In the genomic region with DNA sequence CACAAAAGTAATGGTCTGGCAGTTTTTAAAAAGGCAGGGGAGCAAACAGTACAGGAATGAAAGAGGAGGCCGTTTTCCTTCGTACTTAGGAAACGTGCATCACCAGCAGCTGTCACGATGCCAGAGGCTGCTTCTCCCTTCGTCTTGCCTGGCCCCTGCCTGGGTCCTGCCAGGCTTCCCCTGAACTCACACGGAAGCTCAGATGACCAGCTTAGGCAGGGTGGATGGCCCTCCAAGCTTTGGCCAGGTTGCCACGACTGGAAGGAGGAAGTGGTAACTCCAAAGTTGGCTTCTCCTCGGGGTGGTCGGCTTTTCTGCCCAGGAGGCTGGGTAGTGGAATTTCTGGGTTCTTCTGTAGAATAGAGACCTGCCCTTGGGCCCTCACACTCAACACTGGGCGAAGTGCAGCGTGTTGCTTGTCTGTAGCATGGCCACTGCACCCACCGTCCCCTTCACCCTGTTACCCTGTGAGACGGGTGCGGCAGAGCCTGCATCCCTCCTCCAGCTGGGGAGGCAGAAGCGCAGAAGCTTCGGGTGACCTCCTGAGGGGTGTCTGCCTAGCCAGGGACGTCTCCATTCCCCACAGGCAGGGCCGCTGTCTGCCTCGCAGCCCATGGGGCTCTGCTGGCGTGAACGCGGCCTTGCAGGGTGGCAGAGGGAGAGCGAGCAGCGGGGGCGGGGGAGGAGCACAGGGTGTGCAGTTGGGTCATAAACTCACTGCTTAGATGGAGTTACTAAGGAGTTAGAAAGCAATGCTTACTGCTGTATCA, we compare ENCODE assay signal across 3 cellular contexts.
TF ChIP-seq lines count a peak whose summit lies in the region.

No MANE protein-coding gene starts in this region.

TF ChIP-seq in HepG2, 621 proteins besides CTCF, POLR2A, EP300 and RAD21:
- no peak for TF ChIP-seq SRSF1 (optimal IDR thresholded peaks at IDR 0.05; ENCODE audit: low read depth, low read length)
- TF ChIP-seq IRF1 (CRISPR knock-in tag; IDR thresholded peaks at IDR 0.05; ENCODE audit: low read depth), result no peak
- TF ChIP-seq, protein P1, sequence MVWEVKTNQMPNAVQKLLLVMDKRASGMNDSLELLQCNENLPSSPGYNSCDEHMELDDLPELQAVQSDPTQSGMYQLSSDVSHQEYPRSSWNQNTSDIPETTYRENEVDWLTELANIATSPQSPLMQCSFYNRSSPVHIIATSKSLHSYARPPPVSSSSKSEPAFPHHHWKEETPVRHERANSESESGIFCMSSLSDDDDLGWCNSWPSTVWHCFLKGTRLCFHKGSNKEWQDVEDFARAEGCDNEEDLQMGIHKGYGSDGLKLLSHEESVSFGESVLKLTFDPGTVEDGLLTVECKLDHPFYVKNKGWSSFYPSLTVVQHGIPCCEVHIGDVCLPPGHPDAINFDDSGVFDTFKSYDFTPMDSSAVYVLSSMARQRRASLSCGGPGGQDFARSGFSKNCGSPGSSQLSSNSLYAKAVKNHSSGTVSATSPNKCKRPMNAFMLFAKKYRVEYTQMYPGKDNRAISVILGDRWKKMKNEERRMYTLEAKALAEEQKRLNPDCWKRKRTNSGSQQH (CRISPR knock-in tag; IDR thresholded peaks at IDR 0.05; ENCODE audit: low read depth), result no peak
- no peak for TF ChIP-seq ZNF136 (CRISPR knock-in tag; IDR thresholded peaks at IDR 0.05; ENCODE audit: low read depth)
- TF ChIP-seq ZNF564 (CRISPR knock-in tag; IDR thresholded peaks at IDR 0.05), result no peak
- no peak for TF ChIP-seq PRMT3 (CRISPR knock-in tag; IDR thresholded peaks at IDR 0.05; ENCODE audit: borderline replicate concordance, low read depth)
- peak; percentile 81 for TF ChIP-seq AGO2 (optimal IDR thresholded peaks at IDR 0.05; ENCODE audit: low read depth, low read length)
- TF ChIP-seq RBM22 (optimal IDR thresholded peaks at IDR 0.05; ENCODE audit: low read length), result peak; percentile 29

TF ChIP-seq in H1, 55 proteins besides CTCF, POLR2A, EP300 and RAD21:
- no peak for TF ChIP-seq JUN (IDR thresholded peaks at IDR 0.05; ENCODE audit: low read depth, low read length)
- TF ChIP-seq SIRT6 (IDR thresholded peaks at IDR 0.05; ENCODE audit: low read length), result no peak
- no peak for TF ChIP-seq SUZ12 (IDR thresholded peaks at IDR 0.05; ENCODE audit: low read length)
- TF ChIP-seq CBX5 (IDR thresholded peaks at IDR 0.05; ENCODE audit: low read depth, low read length), result no peak
- TF ChIP-seq KDM4A (IDR thresholded peaks at IDR 0.05; ENCODE audit: low read depth, low read length, severe bottlenecking), result no peak
- TF ChIP-seq ZNF274 (IDR thresholded peaks at IDR 0.05; ENCODE audit: borderline replicate concordance, extremely low read depth, low read length), result no peak
- no peak for TF ChIP-seq HDAC2 (IDR thresholded peaks at IDR 0.05; ENCODE audit: borderline replicate concordance in 1 of 2, low read depth in 2 of 2, low read length in 2 of 2)
- no peak for TF ChIP-seq CBX8 (IDR thresholded peaks at IDR 0.05; ENCODE audit: borderline replicate concordance, low read depth, low read length)
- TF ChIP-seq NANOG (IDR thresholded peaks at IDR 0.05; ENCODE audit: insufficient read depth, low read depth, low read length, poor library complexity, severe bottlenecking), result no peak
- TF ChIP-seq CHD1 (IDR thresholded peaks at IDR 0.05; ENCODE audit: low read depth, low read length), result no peak
- no peak for TF ChIP-seq RNF2 (IDR thresholded peaks at IDR 0.05; ENCODE audit: borderline replicate concordance, low read depth, low read length, missing control alignments, poor library complexity, severe bottlenecking)
- no peak for TF ChIP-seq GTF2F1 (IDR thresholded peaks at IDR 0.05; ENCODE audit: borderline replicate concordance, low read depth, low read length)
- no peak for TF ChIP-seq BACH1 (IDR thresholded peaks at IDR 0.05; ENCODE audit: low read length)
- no peak for TF ChIP-seq TAF1 (IDR thresholded peaks at IDR 0.05; ENCODE audit: low read depth, low read length)

TF ChIP-seq in WTC11, 78 proteins besides CTCF, POLR2A, EP300 and RAD21:
- TF ChIP-seq CREB1 (CRISPR knock-in tag; IDR thresholded peaks at IDR 0.05) (no peak), RORB (CRISPR knock-in tag; IDR thresholded peaks at IDR 0.05) (no peak), IRF2 (CRISPR knock-in tag; IDR thresholded peaks at IDR 0.05; ENCODE audit: borderline replicate concordance, low read depth) (no peak), HMGA2 (CRISPR knock-in tag; IDR thresholded peaks at IDR 0.05) (no peak), ZNF121 (CRISPR knock-in tag; IDR thresholded peaks at IDR 0.05) (no peak), ATF1 (CRISPR knock-in tag; IDR thresholded peaks at IDR 0.05) (no peak), ZNF232 (CRISPR knock-in tag; IDR thresholded peaks at IDR 0.05) (no peak), GRHL2 (CRISPR knock-in tag; IDR thresholded peaks at IDR 0.05; ENCODE audit: insufficient replicate concordance, severe bottlenecking) (no peak), ATF3 (CRISPR knock-in tag; conservative IDR thresholded peaks at IDR 0.05) (no peak), FOXJ3 (CRISPR knock-in tag; IDR thresholded peaks at IDR 0.05; ENCODE audit: borderline replicate concordance) (no peak), CREM (CRISPR knock-in tag; IDR thresholded peaks at IDR 0.05) (no peak), TEAD1 (CRISPR knock-in tag; IDR thresholded peaks at IDR 0.05) (no peak), NFE2L1 (CRISPR knock-in tag; IDR thresholded peaks at IDR 0.05) (no peak), SOX15 (CRISPR knock-in tag; IDR thresholded peaks at IDR 0.05) (no peak)
- TF ChIP-seq, protein P2, sequence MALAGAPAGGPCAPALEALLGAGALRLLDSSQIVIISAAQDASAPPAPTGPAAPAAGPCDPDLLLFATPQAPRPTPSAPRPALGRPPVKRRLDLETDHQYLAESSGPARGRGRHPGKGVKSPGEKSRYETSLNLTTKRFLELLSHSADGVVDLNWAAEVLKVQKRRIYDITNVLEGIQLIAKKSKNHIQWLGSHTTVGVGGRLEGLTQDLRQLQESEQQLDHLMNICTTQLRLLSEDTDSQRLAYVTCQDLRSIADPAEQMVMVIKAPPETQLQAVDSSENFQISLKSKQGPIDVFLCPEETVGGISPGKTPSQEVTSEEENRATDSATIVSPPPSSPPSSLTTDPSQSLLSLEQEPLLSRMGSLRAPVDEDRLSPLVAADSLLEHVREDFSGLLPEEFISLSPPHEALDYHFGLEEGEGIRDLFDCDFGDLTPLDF (CRISPR knock-in tag; IDR thresholded peaks at IDR 0.05), result no peak
- TF ChIP-seq, protein P3, sequence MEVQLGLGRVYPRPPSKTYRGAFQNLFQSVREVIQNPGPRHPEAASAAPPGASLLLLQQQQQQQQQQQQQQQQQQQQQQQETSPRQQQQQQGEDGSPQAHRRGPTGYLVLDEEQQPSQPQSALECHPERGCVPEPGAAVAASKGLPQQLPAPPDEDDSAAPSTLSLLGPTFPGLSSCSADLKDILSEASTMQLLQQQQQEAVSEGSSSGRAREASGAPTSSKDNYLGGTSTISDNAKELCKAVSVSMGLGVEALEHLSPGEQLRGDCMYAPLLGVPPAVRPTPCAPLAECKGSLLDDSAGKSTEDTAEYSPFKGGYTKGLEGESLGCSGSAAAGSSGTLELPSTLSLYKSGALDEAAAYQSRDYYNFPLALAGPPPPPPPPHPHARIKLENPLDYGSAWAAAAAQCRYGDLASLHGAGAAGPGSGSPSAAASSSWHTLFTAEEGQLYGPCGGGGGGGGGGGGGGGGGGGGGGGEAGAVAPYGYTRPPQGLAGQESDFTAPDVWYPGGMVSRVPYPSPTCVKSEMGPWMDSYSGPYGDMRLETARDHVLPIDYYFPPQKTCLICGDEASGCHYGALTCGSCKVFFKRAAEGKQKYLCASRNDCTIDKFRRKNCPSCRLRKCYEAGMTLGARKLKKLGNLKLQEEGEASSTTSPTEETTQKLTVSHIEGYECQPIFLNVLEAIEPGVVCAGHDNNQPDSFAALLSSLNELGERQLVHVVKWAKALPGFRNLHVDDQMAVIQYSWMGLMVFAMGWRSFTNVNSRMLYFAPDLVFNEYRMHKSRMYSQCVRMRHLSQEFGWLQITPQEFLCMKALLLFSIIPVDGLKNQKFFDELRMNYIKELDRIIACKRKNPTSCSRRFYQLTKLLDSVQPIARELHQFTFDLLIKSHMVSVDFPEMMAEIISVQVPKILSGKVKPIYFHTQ (CRISPR knock-in tag; IDR thresholded peaks at IDR 0.05), result no peak
- TF ChIP-seq, protein P4, sequence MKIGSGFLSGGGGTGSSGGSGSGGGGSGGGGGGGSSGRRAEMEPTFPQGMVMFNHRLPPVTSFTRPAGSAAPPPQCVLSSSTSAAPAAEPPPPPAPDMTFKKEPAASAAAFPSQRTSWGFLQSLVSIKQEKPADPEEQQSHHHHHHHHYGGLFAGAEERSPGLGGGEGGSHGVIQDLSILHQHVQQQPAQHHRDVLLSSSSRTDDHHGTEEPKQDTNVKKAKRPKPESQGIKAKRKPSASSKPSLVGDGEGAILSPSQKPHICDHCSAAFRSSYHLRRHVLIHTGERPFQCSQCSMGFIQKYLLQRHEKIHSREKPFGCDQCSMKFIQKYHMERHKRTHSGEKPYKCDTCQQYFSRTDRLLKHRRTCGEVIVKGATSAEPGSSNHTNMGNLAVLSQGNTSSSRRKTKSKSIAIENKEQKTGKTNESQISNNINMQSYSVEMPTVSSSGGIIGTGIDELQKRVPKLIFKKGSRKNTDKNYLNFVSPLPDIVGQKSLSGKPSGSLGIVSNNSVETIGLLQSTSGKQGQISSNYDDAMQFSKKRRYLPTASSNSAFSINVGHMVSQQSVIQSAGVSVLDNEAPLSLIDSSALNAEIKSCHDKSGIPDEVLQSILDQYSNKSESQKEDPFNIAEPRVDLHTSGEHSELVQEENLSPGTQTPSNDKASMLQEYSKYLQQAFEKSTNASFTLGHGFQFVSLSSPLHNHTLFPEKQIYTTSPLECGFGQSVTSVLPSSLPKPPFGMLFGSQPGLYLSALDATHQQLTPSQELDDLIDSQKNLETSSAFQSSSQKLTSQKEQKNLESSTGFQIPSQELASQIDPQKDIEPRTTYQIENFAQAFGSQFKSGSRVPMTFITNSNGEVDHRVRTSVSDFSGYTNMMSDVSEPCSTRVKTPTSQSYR (CRISPR knock-in tag; IDR thresholded peaks at IDR 0.05), result no peak
- TF ChIP-seq, protein P5, sequence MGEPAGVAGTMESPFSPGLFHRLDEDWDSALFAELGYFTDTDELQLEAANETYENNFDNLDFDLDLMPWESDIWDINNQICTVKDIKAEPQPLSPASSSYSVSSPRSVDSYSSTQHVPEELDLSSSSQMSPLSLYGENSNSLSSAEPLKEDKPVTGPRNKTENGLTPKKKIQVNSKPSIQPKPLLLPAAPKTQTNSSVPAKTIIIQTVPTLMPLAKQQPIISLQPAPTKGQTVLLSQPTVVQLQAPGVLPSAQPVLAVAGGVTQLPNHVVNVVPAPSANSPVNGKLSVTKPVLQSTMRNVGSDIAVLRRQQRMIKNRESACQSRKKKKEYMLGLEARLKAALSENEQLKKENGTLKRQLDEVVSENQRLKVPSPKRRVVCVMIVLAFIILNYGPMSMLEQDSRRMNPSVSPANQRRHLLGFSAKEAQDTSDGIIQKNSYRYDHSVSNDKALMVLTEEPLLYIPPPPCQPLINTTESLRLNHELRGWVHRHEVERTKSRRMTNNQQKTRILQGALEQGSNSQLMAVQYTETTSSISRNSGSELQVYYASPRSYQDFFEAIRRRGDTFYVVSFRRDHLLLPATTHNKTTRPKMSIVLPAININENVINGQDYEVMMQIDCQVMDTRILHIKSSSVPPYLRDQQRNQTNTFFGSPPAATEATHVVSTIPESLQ (CRISPR knock-in tag; IDR thresholded peaks at IDR 0.05), result no peak
- TF ChIP-seq, protein P6, sequence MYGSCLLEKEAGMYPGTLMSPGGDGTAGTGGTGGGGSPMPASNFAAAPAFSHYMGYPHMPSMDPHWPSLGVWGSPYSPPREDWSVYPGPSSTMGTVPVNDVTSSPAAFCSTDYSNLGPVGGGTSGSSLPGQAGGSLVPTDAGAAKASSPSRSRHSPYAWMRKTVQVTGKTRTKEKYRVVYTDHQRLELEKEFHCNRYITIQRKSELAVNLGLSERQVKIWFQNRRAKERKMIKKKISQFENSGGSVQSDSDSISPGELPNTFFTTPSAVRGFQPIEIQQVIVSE (CRISPR knock-in tag; IDR thresholded peaks at IDR 0.05; ENCODE audit: borderline replicate concordance), result no peak
